8 cellular contexts compared by ENCODE assay signal in genomic region chr1:212566522-212567479, GRCh38. TPM values are rescaled to one million over a fixed set of nuclear protein-coding genes. Genes with fewer than 3 reads are reported as not detected.
A peak's percentile ranks its signal among the peaks of the same experiment; 100 is the strongest.
DNase-seq lines count a peak whose midpoint lies in the region; ATAC-seq, FAIRE-seq and TF ChIP-seq lines count a peak whose summit lies in the region.

No MANE protein-coding gene starts in this region.

- CTCF ChIA-PET in WTC11 (lab: Charles Lee), result interaction anchor here (1.0 to 1.7 kb wide), 4 partner anchors 15 to 111 kb away, joined by 3 to 9 read pairs (median 4); no protein-coding TSS in a partner anchor

- no peak for TF ChIP-seq CTCF in WTC11 (IDR thresholded peaks at IDR 0.05)

- no peaks in the 10 kb centered on the region; the same call in 1 of the 2 replicates for H3K27me3 Mint-ChIP-seq in WTC11 (ENCODE audit: low read depth)

- ATAC-seq in GM21423 (IDR thresholded peaks at IDR 0.05; ENCODE audit: unreplicated experiment) (peak; percentile 98), WTC11 (no peak)

- DNase-seq in DMS53 treated with DMSO at 0.1 percent for 48 hours (lab: John Stamatoyannopoulos, UW; ENCODE audit: unreplicated experiment) (peak; percentile 97), HTR-8/SVneo (ENCODE audit: insufficient read length, low spot score) (peak; percentile 53), glomerular visceral epithelial cell (ENCODE audit: extremely low spot score) (peak; percentile 80), renal cortical epithelial cell (ENCODE audit: low read depth) (peak; percentile 92), WTC11 (ENCODE audit: low spot score) (no peak)
- peak; percentile 85 for DNase-seq in activated effector memory CD4-positive, alpha-beta T cell treated with anti-CD3 and anti-CD28 coated beads, Interleukin-2, amount 50 U/mL, for 16 hours

- H3K4me3 Mint-ChIP-seq in WTC11, result no peak overlapping the region

- H3K9me3 Mint-ChIP-seq in WTC11, result peaks cover 9% of the 10 kb centered on the region; the same call in 1 of the 2 replicates

- no peak overlapping the region for H3K27ac Mint-ChIP-seq in WTC11

- peak; percentile 68 for FAIRE-seq in HTR-8/SVneo (lab: Jason Lieb, UNC)

- H3K4me1 Mint-ChIP-seq in WTC11, result peaks cover 14% of the 10 kb centered on the region

- H3K36me3 Mint-ChIP-seq in WTC11, result no peaks in the 10 kb centered on the region

- POLR2A ChIA-PET in WTC11 (lab: Charles Lee), result interaction anchor here (0.8 to 1.8 kb wide), 2 partner anchors 13 to 42 kb away, joined by 3 to 5 read pairs; partner anchors contain the start of gene ATF3

TF ChIP-seq in PFSK-1, 5 proteins besides CTCF, POLR2A, EP300 and RAD21:
- TF ChIP-seq SIN3A (IDR thresholded peaks at IDR 0.05; ENCODE audit: borderline replicate concordance, insufficient read depth, low read length), result peak; percentile 77; the same call in 1 of the 2 replicates
- TF ChIP-seq TAF1 (IDR thresholded peaks at IDR 0.05; ENCODE audit: borderline replicate concordance, insufficient read depth, low read length), result no peak
- 0 out of 2 replicates have a peak, but pooled peaks have one; percentile 34 for TF ChIP-seq POLR2AphosphoS5 (IDR thresholded peaks at IDR 0.05; ENCODE audit: low read depth, low read length)
- peak; percentile 22 for TF ChIP-seq FOXP2 (optimal IDR thresholded peaks at IDR 0.05; ENCODE audit: borderline replicate concordance, extremely low read depth, extremely low read length, insufficient read depth)
- no peak for TF ChIP-seq REST (IDR thresholded peaks at IDR 0.05; ENCODE audit: insufficient read depth in 1 of 2, low read depth in 2 of 2, low read length in 2 of 2)

TF ChIP-seq in WTC11, 78 proteins besides CTCF, POLR2A, EP300 and RAD21:
- TF ChIP-seq E2F5 (CRISPR knock-in tag; IDR thresholded peaks at IDR 0.05) (no peak), ZNF671 (CRISPR knock-in tag; IDR thresholded peaks at IDR 0.05) (no peak), GRHL2 (CRISPR knock-in tag; IDR thresholded peaks at IDR 0.05; ENCODE audit: insufficient replicate concordance, severe bottlenecking) (no peak), ZMAT4 (CRISPR knock-in tag; IDR thresholded peaks at IDR 0.05) (no peak)

RNA-seq across cellular contexts. Expression of gene ATF3, which starts 41.8 kb away (rescaled TPM):
- polyA plus RNA-seq in PFSK-1 (2012; ENCODE audit: insufficient read length, low read depth), result 155 TPM
- total RNA-seq in renal cortical epithelial cell (21.6 and 34.6 TPM in 2 replicates), WTC11 (2021) (12.5 to 19.4 TPM (median 14.6 TPM) in 3 replicates)
